In genomic region chr12:68800294-68800693, GRCh38 we compare ENCODE assay signal across 17 cellular contexts. TPM values are rescaled to one million over a fixed set of nuclear protein-coding genes. Genes with fewer than 3 reads are reported as not detected.
DNase-seq lines count a peak whose midpoint lies in the region; ATAC-seq, FAIRE-seq and TF ChIP-seq lines count a peak whose summit lies in the region.
"Had no signal": no experiment of that assay in that cellular context is flagged by ENCODE, and none has a peak within 500 bp of the region (broad histone marks: within the 10 kb centered on the region; RNA-seq: fewer than 3 reads in every experiment).

No MANE protein-coding gene starts in this region.

- H3K4me1 ChIP-seq in pancreas, result peaks cover 0 to 11% (median 8%) of the 10 kb centered on the region in 3 donors

- intact Hi-C loops in pancreas (cut with DNase I), result no loop called here

- H3K4me3 ChIP-seq in bronchial epithelial cell (ENCODE audit: low read depth, low read length) (no peak overlapping the region), pancreas (no peak overlapping the region)

- peak; percentile 65 to 80 (median 70) for ATAC-seq in pancreas

- TF ChIP-seq CTCF in bronchial epithelial cell (IDR thresholded peaks at IDR 0.05; ENCODE audit: insufficient read depth, low read length, severe bottlenecking), result no peak
- TF ChIP-seq CTCF in pancreas (IDR thresholded peaks at IDR 0.05), result no peak

- no peak for FAIRE-seq in bronchial epithelial cell (lab: Jason Lieb, UNC)
- FAIRE-seq in pancreas (lab: Jason Lieb, UNC), result no peak
- FAIRE-seq: G401.6, GM12891, RCC 7860 had no signal

- H3K27ac ChIP-seq in pancreas, result peak overlapping the region in 1 of 4 donors; percentile 33

- H3K27me3 ChIP-seq in bronchial epithelial cell (ENCODE audit: control insufficient read depth, insufficient read depth, low read length), result no peaks in the 10 kb centered on the region
- H3K27me3 ChIP-seq in pancreas, result no peaks in the 10 kb centered on the region

- H3K36me3 ChIP-seq in bronchial epithelial cell (ENCODE audit: control insufficient read depth, insufficient read depth, low read length) (no peaks in the 10 kb centered on the region), pancreas (no peaks in the 10 kb centered on the region)

- 26 to 27% methylated on average over 5 of the region's 5 CpGs for WGBS in pancreas, 2 donors

- no peaks in the 10 kb centered on the region for H3K9me3 ChIP-seq in pancreas
- H3K9me3 ChIP-seq: Caco-2 had no signal

- DNase-seq in SIG-M5 treated with dmso at 0.1 percent for 504 hours (lab: John Stamatoyannopoulos, UW; ENCODE audit: unreplicated experiment), result peak; percentile 22
- DNase-seq in SIG-M5 (lab: John Stamatoyannopoulos, UW), result no peak
- peak; percentile 56 for DNase-seq in bronchial epithelial cell (ENCODE audit: low read depth)
- DNase-seq in pancreas, result peak in 2 of 6 donors; percentile 25 to 34
- peak; percentile 25 for DNase-seq in ureter (ENCODE audit: low spot score)
- DNase-seq in T-helper 1 cell, result no peak
- no peak for DNase-seq in stimulated activated CD4-positive, alpha-beta T cell treated with anti-CD3 and anti-CD28 coated beads, Interleukin-4, amount 100 ng/mL, for 4 hours
- DNase-seq in GOT3 (lab: John Stamatoyannopoulos, UW), result no peak
- DNase-seq: DMS79, NCI-H146, NCI-H2081 treated with DMSO at 0.1 percent for 48 hours, NCI-H774, SHP77 had no signal

RNA-seq across cellular contexts. Expression of gene MDM2, which starts 7.7 kb away (rescaled TPM):
- total RNA-seq in bronchial epithelial cell, result 116 and 168 TPM in 2 replicates
- total RNA-seq in pancreas, result 100 to 1,000 TPM in 2 of 6 donors, 10 to 100 TPM in 4; 46.7 to 132 (median 62.4) TPM
- 10 to 100 TPM; 30.7 to 42.9 TPM for polyA plus RNA-seq in pancreas
- 140 TPM for total RNA-seq in ureter

RNA-seq across cellular contexts. Expression of gene SLC35E3, which starts 54.3 kb away (rescaled TPM):
- 2.7 and 3.2 TPM in 2 replicates for total RNA-seq in bronchial epithelial cell
- total RNA-seq in pancreas, result 1 to 10 TPM; 5.0 to 8.6 (median 6.6) TPM
- 1 to 10 TPM; 4.1 to 4.2 TPM for polyA plus RNA-seq in pancreas
- total RNA-seq in ureter, result 13.4 TPM

Comparison
In these comparisons a context has a peak if more than half of its experiments do, and no peak if none do; other contexts are left out.
1. DNase-seq: peak in SIG-M5 treated with dmso at 0.1 percent for 504 hours (single experiment), bronchial epithelial cell (single experiment) and ureter (single experiment); none in SIG-M5 (single experiment), T-helper 1 cell (0 of 5), stimulated activated CD4-positive, alpha-beta T cell treated with anti-CD3 and anti-CD28 coated beads, Interleukin-4, amount 100 ng/mL, for 4 hours (0 of 2) and GOT3 (single experiment).